Comparison of ENCODE assay signal across 8 cellular contexts in the genomic region with DNA sequence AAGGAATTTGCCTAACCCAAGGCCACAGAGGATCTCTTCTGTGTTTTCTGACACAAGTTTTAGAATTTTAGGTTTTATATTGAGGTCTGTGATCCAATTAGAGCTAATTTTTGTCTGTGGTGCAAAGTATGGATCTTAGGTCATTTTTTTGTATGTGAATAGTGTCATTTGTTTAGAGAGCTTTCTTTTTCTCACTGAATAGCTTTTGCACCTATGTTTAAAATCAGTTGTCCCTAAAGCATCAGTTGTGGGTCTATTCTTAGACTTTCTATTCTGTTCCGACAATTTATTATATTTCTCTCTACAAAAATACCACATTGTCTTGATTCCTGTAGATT. TPM values are rescaled to one million over a fixed set of nuclear protein-coding genes. Genes with fewer than 3 reads are reported as not detected.
DNase-seq lines count a peak whose midpoint lies in the region; ATAC-seq and TF ChIP-seq lines count a peak whose summit lies in the region.

No MANE protein-coding gene starts in this region.

- TF ChIP-seq CTCF in neural progenitor cell (IDR thresholded peaks at IDR 0.05): no peak

- peak overlapping the region; percentile 86 for H3K4me3 ChIP-seq in neural progenitor cell

- peak overlapping the region; percentile 76 for H3K27ac Mint-ChIP-seq in activated naive CD4-positive, alpha-beta T cell treated with anti-CD3 and anti-CD28 coated beads, Interleukin-2, amount 50 U/mL, for 24 hours
- H3K27ac Mint-ChIP-seq in neural progenitor cell: peak overlapping the region; percentile 92

- H3K4me1 ChIP-seq in neural progenitor cell: peaks cover 7% of the 10 kb centered on the region

- H3K9me3 ChIP-seq in neural progenitor cell (ENCODE audit: low read depth): no peaks in the 10 kb centered on the region

- peak overlapping the region; percentile 55 for H3K9ac ChIP-seq in neural progenitor cell

- H3K27ac ChIP-seq in cingulate gyrus (ENCODE audit: low read depth, low read length) (peak overlapping the region; percentile 83), neural progenitor cell (peak overlapping the region; percentile 67)

- H3K79me2 ChIP-seq in neural progenitor cell (ENCODE audit: low read depth): peaks cover 40% of the 10 kb centered on the region

- ATAC-seq in HG03565 (IDR thresholded peaks at IDR 0.05; ENCODE audit: unreplicated experiment) (peak; percentile 3), HG03025 (IDR thresholded peaks at IDR 0.05; ENCODE audit: low FRiP score, unreplicated experiment) (no peak)

- H2AFZ ChIP-seq in neural progenitor cell (replicated peaks): peak overlapping the region; percentile 87

- H3K36me3 ChIP-seq in neural progenitor cell: no peaks in the 10 kb centered on the region

- peak overlapping the region; percentile 92 for H3K4me3 Mint-ChIP-seq in activated naive CD4-positive, alpha-beta T cell treated with anti-CD3 and anti-CD28 coated beads, Interleukin-2, amount 50 U/mL, for 24 hours
- H3K4me3 Mint-ChIP-seq in neural progenitor cell: peak overlapping the region; percentile 92

- H3K36me3 Mint-ChIP-seq in activated naive CD4-positive, alpha-beta T cell treated with anti-CD3 and anti-CD28 coated beads, Interleukin-2, amount 50 U/mL, for 24 hours: peaks cover 26% of the 10 kb centered on the region
- H3K36me3 Mint-ChIP-seq in neural progenitor cell: peaks cover 33% of the 10 kb centered on the region

- H4K20me1 ChIP-seq in neural progenitor cell (ENCODE audit: low read depth): peaks cover 3% of the 10 kb centered on the region

- H3K9me3 Mint-ChIP-seq in activated naive CD4-positive, alpha-beta T cell treated with anti-CD3 and anti-CD28 coated beads, Interleukin-2, amount 50 U/mL, for 24 hours: no peaks in the 10 kb centered on the region
- H3K9me3 Mint-ChIP-seq in neural progenitor cell: peaks cover 19% of the 10 kb centered on the region

- no peaks in the 10 kb centered on the region for H3K27me3 ChIP-seq in neural progenitor cell

- no peak for DNase-seq in activated naive CD4-positive, alpha-beta T cell treated with anti-CD3 and anti-CD28 coated beads, Interleukin-2, amount 50 U/mL, for 16 hours
- DNase-seq in neural progenitor cell (ENCODE audit: low spot score): no peak
- no peak for DNase-seq in putamen (ENCODE audit: low spot score)
- no peak for DNase-seq in A172 (ENCODE audit: low spot score)

- peaks cover 48% of the 10 kb centered on the region for H3K4me1 Mint-ChIP-seq in activated naive CD4-positive, alpha-beta T cell treated with anti-CD3 and anti-CD28 coated beads, Interleukin-2, amount 50 U/mL, for 24 hours
- H3K4me1 Mint-ChIP-seq in neural progenitor cell: peaks cover 18% of the 10 kb centered on the region

- H3K4me2 ChIP-seq in neural progenitor cell: peak overlapping the region; percentile 83

- H3K27me3 Mint-ChIP-seq in activated naive CD4-positive, alpha-beta T cell treated with anti-CD3 and anti-CD28 coated beads, Interleukin-2, amount 50 U/mL, for 24 hours: no peaks in the 10 kb centered on the region
- peaks cover 4% of the 10 kb centered on the region for H3K27me3 Mint-ChIP-seq in neural progenitor cell (ENCODE audit: insufficient read depth, low read depth)

- H3F3A ChIP-seq in neural progenitor cell (ENCODE audit: low read depth): peaks cover 11% of the 10 kb centered on the region

RNA-seq across cellular contexts. Expression of gene MCM9, which starts 0.3 kb away (rescaled TPM):
- 17.3 and 29.0 TPM in 2 replicates for total RNA-seq in neural progenitor cell (ENCODE audit: low replicate concordance)
- 5.1 and 9.7 TPM in 2 replicates for total RNA-seq in A172 (2014; rRNA removed; shearing (Covaris generic))

RNA-seq across cellular contexts. Expression of gene ASF1A, which starts 41.3 kb away (rescaled TPM):
- 33.4 and 54.8 TPM in 2 replicates for total RNA-seq in neural progenitor cell (ENCODE audit: low replicate concordance)
- total RNA-seq in A172 (2014; rRNA removed; shearing (Covaris generic)): 46.9 and 54.8 TPM in 2 replicates
